ENCODE assay signal across 28 cellular contexts in genomic region chr7:155530601-155531000, GRCh38. TPM values are rescaled to one million over a fixed set of nuclear protein-coding genes. Genes with fewer than 3 reads are reported as not detected.
"Had no signal": no experiment of that assay in that cellular context is flagged by ENCODE, and none has a peak within 500 bp of the region (broad histone marks: within the 10 kb centered on the region; RNA-seq: fewer than 3 reads in every experiment).

No MANE protein-coding gene starts in this region.

- FAIRE-seq: astrocyte had no signal

- DNase-seq: activated CD4-positive, alpha-beta T cell treated with anti-CD3 and anti-CD28 coated beads for 1 hour; activated CD4-positive, alpha-beta T cell treated with anti-CD3 and anti-CD28 coated beads, Interleukin-2, amount 10 ng/mL, durations not matched to agents 24 days and 14 days; activated CD4-positive, alpha-beta T cell treated with anti-CD3 and anti-CD28 coated beads, Interleukin-2, amount 50 U/mL, for 48 hours; activated CD8-positive, alpha-beta memory T cell treated with anti-CD3 and anti-CD28 coated beads, Interleukin-2, amount 10 ng/mL, durations not matched to agents 7 days and 5 days; activated gamma-delta T cell; activated naive CD4-positive, alpha-beta T cell treated with anti-CD3 and anti-CD28 coated beads for 36 hours; activated T-cell treated with anti-CD3 and anti-CD28 coated beads, Interleukin-2, amount 50 U/mL, for 24 hours; amygdala; NCI-H1105; NCI-H1436; NCI-H1694 treated with DMSO at 0.1 percent for 48 hours; NCI-H2029 treated with DMSO at 0.1 percent for 48 hours; NCI-H345; NCI-H510A; NCI-H526 treated with DMSO at 0.1 percent for 48 hours; NK-92 treated with Interleukin-12 subunit alpha and Interleukin-12 subunit beta, amount 100 ng/mL, for 24 hours; Peyer's patch; Right ventricle myocardium superior; SJCRH30; SK-N-SH; T-helper 1 cell had no signal

- H3K4me2 ChIP-seq: KMS-11, SK-N-SH had no signal

- H3K9me3 ChIP-seq: Peyer's patch, SJCRH30, SK-N-SH had no signal

- H3K4me3 ChIP-seq: cardiac muscle cell, Peyer's patch, SJCRH30 had no signal

- H3K4me1 ChIP-seq: SJCRH30 had no signal

- H3K36me3 ChIP-seq: cardiac muscle cell, Peyer's patch, SJCRH30 had no signal

- ATAC-seq: activated CD8-positive, alpha-beta memory T cell treated with anti-CD3 and anti-CD28 coated beads, Interleukin-2, amount 10 ng/mL, durations not matched to agents 7 days and 5 days had no signal

- H3K9ac ChIP-seq: KMS-11, SK-N-SH had no signal

- H3K27ac ChIP-seq: cardiac muscle cell, KMS-11, Peyer's patch, RWPE1, SJCRH30 had no signal

RNA-seq across cellular contexts. Expression of gene CNPY1, which starts 15.8 kb away (rescaled TPM):
- total RNA-seq: activated CD4-positive, alpha-beta T cell treated with anti-CD3 and anti-CD28 coated beads, Interleukin-2, amount 10 ng/mL, durations not matched to agents 24 days and 14 days; activated CD8-positive, alpha-beta memory T cell treated with anti-CD3 and anti-CD28 coated beads, Interleukin-2, amount 10 ng/mL, durations not matched to agents 7 days and 5 days; activated naive CD4-positive, alpha-beta T cell treated with anti-CD3 and anti-CD28 coated beads for 36 hours; activated T-helper 1 cell treated with anti-CD3 and anti-CD28 coated beads, Interleukin-12 subunit alpha, Interleukin-12 subunit beta, Interleukin-2, Interleukin-4 antibody, amounts not matched to agents 30 ng/mL and 10 ng/mL and 1 ng/mL, durations not matched to agents 14 hours and 24 hours and 36 hours; astrocyte; MCF 10A; Right ventricle myocardium superior; SJCRH30; T-helper 2 cell treated with Interferon-gamma antibody and Interleukin-4, amounts not matched to agents 100 ng/mL and 5 ng/mL, for 36 hours had no signal
- polyA plus RNA-seq: cardiac muscle cell, SK-N-SH had no signal
